ENCODE assay signal across 18 cellular contexts in the genomic region with DNA sequence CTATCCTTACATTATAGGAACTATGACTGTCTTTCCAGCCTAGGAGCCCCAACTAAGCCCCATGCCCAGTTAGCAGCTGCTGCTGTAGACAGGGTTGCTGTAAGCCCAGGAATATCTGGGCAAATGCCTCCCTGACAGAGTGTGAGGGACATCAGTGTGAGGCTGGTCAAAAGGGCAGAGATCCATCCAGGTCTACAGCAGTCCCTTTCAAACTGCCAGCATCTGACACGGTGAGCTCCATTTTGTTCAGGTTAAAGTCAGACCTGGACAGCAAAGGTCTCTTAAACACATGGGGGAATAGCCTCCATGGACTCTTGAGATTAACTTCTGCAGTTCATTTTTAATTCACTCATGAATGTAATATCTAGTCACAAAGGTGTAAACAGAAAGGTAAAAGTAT. TPM values are rescaled to one million over a fixed set of nuclear protein-coding genes. Genes with fewer than 3 reads are reported as not detected.
DNase-seq lines count a peak whose midpoint lies in the region; ATAC-seq and TF ChIP-seq lines count a peak whose summit lies in the region.
"Had no signal": no experiment of that assay in that cellular context is flagged by ENCODE, and none has a peak within 500 bp of the region (broad histone marks: within the 10 kb centered on the region; RNA-seq: fewer than 3 reads in every experiment).

No MANE protein-coding gene starts in this region.

- CTCF ChIA-PET in IMR-90 (lab: Yijun Ruan, JAX): no interaction called here

- H3K27ac ChIP-seq in IMR-90 (ENCODE audit: insufficient read depth, low read length): no peak overlapping the region
- peak overlapping the region; percentile 57 for H3K27ac ChIP-seq in cingulate gyrus (ENCODE audit: low read depth, low read length)
- H3K27ac ChIP-seq in mesenchymal stem cell (ENCODE audit: low read length, poor library complexity, severe bottlenecking): no peak overlapping the region
- H3K27ac ChIP-seq: C4-2B, SK-N-MC had no signal

- no peak overlapping the region for H3K9ac ChIP-seq in IMR-90 (ENCODE audit: low read depth, low read length)
- H3K9ac ChIP-seq in mesenchymal stem cell (ENCODE audit: low read length): no peak overlapping the region

- no peak overlapping the region for H2BK20ac ChIP-seq in IMR-90 (ENCODE audit: low read depth, low read length)

- H3K9me3 ChIP-seq in IMR-90 (ENCODE audit: control insufficient read depth, insufficient read depth, low read length): no peaks in the 10 kb centered on the region
- H3K9me3 ChIP-seq in mesenchymal stem cell (ENCODE audit: control insufficient read depth, low read length): no peaks in the 10 kb centered on the region

- no peaks in the 10 kb centered on the region for H3K9me1 ChIP-seq in IMR-90 (ENCODE audit: insufficient read depth, low read length)

- H3K27me3 ChIP-seq in IMR-90 (ENCODE audit: control insufficient read depth, insufficient read depth, low read length) (no peaks in the 10 kb centered on the region), mesenchymal stem cell (ENCODE audit: control insufficient read depth in 1 of 2, insufficient read depth in 1 of 2, low read length in 2 of 2) (no peaks in the 10 kb centered on the region)

- H3K4me3 Mint-ChIP-seq in osteocyte (ENCODE audit: unreplicated experiment): no peak overlapping the region
- H3K4me3 Mint-ChIP-seq: HFFc6 had no signal

- H3K4me2 ChIP-seq in IMR-90 (ENCODE audit: low read depth, low read length) (no peak overlapping the region), mesenchymal stem cell (ENCODE audit: low read length, poor library complexity, severe bottlenecking) (no peak overlapping the region)

- 0 out of 2 replicates have a peak overlapping the region, but pooled peaks have one; percentile 40 for H2AK5ac ChIP-seq in IMR-90 (ENCODE audit: low read depth, low read length)
- peak overlapping the region; percentile 3 for H2AK5ac ChIP-seq in mesenchymal stem cell (ENCODE audit: low read length, severe bottlenecking)

- no peak overlapping the region for H2BK15ac ChIP-seq in IMR-90 (ENCODE audit: low read depth, low read length)
- H2BK15ac ChIP-seq in mesenchymal stem cell (ENCODE audit: low read depth, poor library complexity, severe bottlenecking): no peak overlapping the region

- H4K91ac ChIP-seq in IMR-90 (ENCODE audit: insufficient read depth, low read depth, low read length): no peak overlapping the region
- no peak overlapping the region for H4K91ac ChIP-seq in mesenchymal stem cell (ENCODE audit: low read length)

- H3K18ac ChIP-seq in IMR-90 (ENCODE audit: low read depth, low read length): no peak overlapping the region
- no peak overlapping the region for H3K18ac ChIP-seq in mesenchymal stem cell (ENCODE audit: low read depth in 1 of 2, low read length in 2 of 2)

- no peaks in the 10 kb centered on the region for H4K20me1 ChIP-seq in IMR-90 (ENCODE audit: insufficient read depth, low read length)

- no peak overlapping the region for H2BK12ac ChIP-seq in mesenchymal stem cell (ENCODE audit: low read length in 2 of 2)

- WGBS in IMR-90 (ENCODE audit: extremely low coverage in 2 of 2, insufficient read length in 1 of 2), 2 experiments: no CpG with 5 or more reads among the region's 1 CpG
- WGBS in mesenchymal stem cell: 100% methylated on average over 1 of the region's 1 CpG

- H3K9me3 Mint-ChIP-seq in osteocyte (ENCODE audit: unreplicated experiment): no peaks in the 10 kb centered on the region

- TF ChIP-seq POLR2A in IMR-90 (IDR thresholded peaks at IDR 0.05; ENCODE audit: low read depth, low read length): no peak

- TF ChIP-seq CTCF in IMR-90 (conservative IDR thresholded peaks at IDR 0.05; ENCODE audit: low read depth, low read length) (no peak), osteocyte (IDR thresholded peaks at IDR 0.05) (no peak)

- in situ Hi-C loops in IMR-90 (cut with MboI; ENCODE audit: low sequenced_read_pairs): no loop called here

- H3K4ac ChIP-seq in IMR-90 (ENCODE audit: low read depth, low read length) (no peak overlapping the region), mesenchymal stem cell (ENCODE audit: low read depth in 1 of 2, low read length in 2 of 2) (peak overlapping the region in 1 of 2 experiments; percentile 15)

- H3K27me3 Mint-ChIP-seq in osteocyte (ENCODE audit: unreplicated experiment): no peaks in the 10 kb centered on the region

- H3K4me1 ChIP-seq in IMR-90 (ENCODE audit: control insufficient read depth, insufficient read depth, low read length): peaks cover 4% of the 10 kb centered on the region; the same call in 1 of the 2 replicates
- H3K4me1 ChIP-seq in mesenchymal stem cell (ENCODE audit: control insufficient read depth, insufficient read depth, low read depth, low read length): peaks cover 6% of the 10 kb centered on the region

- H3K23ac ChIP-seq in IMR-90 (ENCODE audit: low read depth, low read length) (no peak overlapping the region), mesenchymal stem cell (ENCODE audit: low read length in 2 of 2) (no peak overlapping the region)

- dilution Hi-C loops in IMR-90 (cut with HindIII; ENCODE audit: low sequenced_read_pairs, unreplicated experiment): no loop called here

- H3K36me3 ChIP-seq in IMR-90 (ENCODE audit: control insufficient read depth, insufficient read depth, low read length): peaks cover 6% of the 10 kb centered on the region
- H3K36me3 ChIP-seq in mesenchymal stem cell (ENCODE audit: control insufficient read depth in 1 of 2, insufficient read depth in 2 of 2, low read depth in 1 of 2, low read length in 2 of 2): peaks cover 2 to 58% of the 10 kb centered on the region in 2 experiments

- POLR2A ChIA-PET in IMR-90 (lab: Charles Lee; ENCODE audit: unreplicated experiment): no interaction called here

- H3K79me1 ChIP-seq in IMR-90 (ENCODE audit: low read depth in 1 of 2, low read length in 2 of 2) (0 out of 4 replicates have a peak, but pooled peaks cover 0 to 7% of the 10 kb centered on the region in 2 experiments), mesenchymal stem cell (replicated peaks; ENCODE audit: low read length, poor library complexity, severe bottlenecking) (peaks cover 15% of the 10 kb centered on the region)

- no peak for DNase-seq in IMR-90
- DNase-seq in mesenchymal stem cell: no peak
- DNase-seq in superior temporal gyrus (ENCODE audit: extremely low spot score): peak; percentile 58
- no peak for DNase-seq in osteocyte (ENCODE audit: extremely low spot score, unreplicated experiment)
- DNase-seq: AML-193, H7, HFFc6, NCI-H1105 treated with DMSO at 0.1 percent for 48 hours, NCI-H1694, NCI-H2081 treated with DMSO at 0.1 percent for 48 hours, Right ventricle myocardium superior had no signal

- H3K14ac ChIP-seq in IMR-90 (replicated peaks; ENCODE audit: low read depth, low read length) (no peak overlapping the region), mesenchymal stem cell (ENCODE audit: low read length in 2 of 2) (no peak overlapping the region)

- no peak overlapping the region for H4K5ac ChIP-seq in IMR-90 (ENCODE audit: low read depth, low read length)

- H2AFZ ChIP-seq in IMR-90 (replicated peaks; ENCODE audit: low read length, poor library complexity): no peak overlapping the region
- H2AFZ ChIP-seq in mesenchymal stem cell (ENCODE audit: low read depth, low read length): no peak overlapping the region

- H3K36me3 Mint-ChIP-seq in osteocyte (ENCODE audit: unreplicated experiment): peaks cover 30% of the 10 kb centered on the region

- intact Hi-C loops in IMR-90 (cut with micrococcal nuclease): no loop called here

- no peak for TF ChIP-seq RAD21 in IMR-90 (IDR thresholded peaks at IDR 0.05; ENCODE audit: low read length)

- H3K56ac ChIP-seq in IMR-90 (ENCODE audit: extremely low read depth, insufficient read depth, low read length): no peak overlapping the region

- peaks cover 15% of the 10 kb centered on the region for H3K4me1 Mint-ChIP-seq in osteocyte (ENCODE audit: unreplicated experiment)

- H2BK5ac ChIP-seq in IMR-90 (ENCODE audit: low read depth, low read length, poor library complexity, severe bottlenecking) (no peak overlapping the region), mesenchymal stem cell (ENCODE audit: low read depth, low read length, poor library complexity, severe bottlenecking) (no peak overlapping the region)

- no peak overlapping the region for H2BK120ac ChIP-seq in IMR-90 (ENCODE audit: low read depth, low read length)
- no peak overlapping the region for H2BK120ac ChIP-seq in mesenchymal stem cell (ENCODE audit: low read depth, low read length)

- BruUV-seq in IMR-90 (replicated peaks; lab: Mats Ljungman, UMichigan): no TSS peak

- H3K4me3 ChIP-seq in IMR-90 (ENCODE audit: insufficient read depth, low read depth, low read length) (no peak overlapping the region), mesenchymal stem cell (ENCODE audit: insufficient read depth in 1 of 2, low read depth in 1 of 2, low read length in 2 of 2) (no peak overlapping the region)
- H3K4me3 ChIP-seq: K562, SK-N-MC had no signal

- H3K27ac Mint-ChIP-seq in osteocyte (ENCODE audit: unreplicated experiment): no peak overlapping the region
- H3K27ac Mint-ChIP-seq: HFFc6 had no signal

- H4K8ac ChIP-seq in IMR-90 (ENCODE audit: low read depth in 2 of 2, low read length in 2 of 2): no peak overlapping the region
- no peak overlapping the region for H4K8ac ChIP-seq in mesenchymal stem cell (ENCODE audit: low read length)

- no peak overlapping the region for H2AK9ac ChIP-seq in IMR-90 (replicated peaks; ENCODE audit: low read depth, low read length, poor library complexity)

- ATAC-seq in IMR-90 (ENCODE audit: low read depth) (no peak), GM19395 (IDR thresholded peaks at IDR 0.05; ENCODE audit: unreplicated experiment) (no peak), HG03565 (IDR thresholded peaks at IDR 0.05; ENCODE audit: unreplicated experiment) (no peak)
- ATAC-seq: K562 had no signal

RNA-seq across cellular contexts. Expression of a gene that starts 13.3 kb away (rescaled TPM):
- 7.3 and 7.8 TPM in 2 replicates for total RNA-seq in IMR-90 (2012; rRNA removed)
- polyA plus RNA-seq in IMR-90 (2012; rRNA removed): 2.8 and 3.5 TPM in 2 replicates
- 0.93 and 1.2 TPM in 2 replicates for polyA plus RNA-seq in IMR-90 (2012; cell fraction: cytosol; rRNA removed)
- polyA plus RNA-seq in IMR-90 (2012; cell fraction: nucleus; rRNA removed; ENCODE audit: low replicate concordance): 0.14 and 0.79 TPM in 2 replicates
- polyA plus RNA-seq in mesenchymal stem cell (2013, experiment 1 of 2): 29.1 TPM
- polyA plus RNA-seq in mesenchymal stem cell (2013, experiment 2 of 2): 30.3 TPM
- 19.9 and 22.7 TPM in 2 replicates for total RNA-seq in osteocyte

RNA-seq across cellular contexts. Expression of a gene that starts 36.7 kb away (rescaled TPM):
- total RNA-seq in IMR-90 (2012; rRNA removed) (not detected in 2 replicates), osteocyte (not detected in 2 replicates)
- polyA plus RNA-seq in IMR-90 (2012; rRNA removed): not detected in 2 replicates
- not detected in 2 replicates for polyA plus RNA-seq in IMR-90 (2012; cell fraction: cytosol; rRNA removed)
- polyA plus RNA-seq in IMR-90 (2012; cell fraction: nucleus; rRNA removed; ENCODE audit: low replicate concordance): not detected in 2 replicates
- 0.03 TPM for polyA plus RNA-seq in mesenchymal stem cell (2013, experiment 1 of 2)
- polyA plus RNA-seq in mesenchymal stem cell (2013, experiment 2 of 2): not detected
- total RNA-seq: H7, HFFc6, K562, NCI-H460, Right ventricle myocardium superior had no signal
- polyA plus RNA-seq: K562 had no signal

RNA-seq across cellular contexts. Expression of a gene that starts 39.3 kb away (rescaled TPM):
- 1.9 and 2.2 TPM in 2 replicates for total RNA-seq in IMR-90 (2012; rRNA removed)
- 0.67 and 1.1 TPM in 2 replicates for polyA plus RNA-seq in IMR-90 (2012; rRNA removed)
- polyA plus RNA-seq in IMR-90 (2012; cell fraction: cytosol; rRNA removed): 0.21 TPM in 2 replicates
- polyA plus RNA-seq in IMR-90 (2012; cell fraction: nucleus; rRNA removed; ENCODE audit: low replicate concordance): 0.05 and 0.63 TPM in 2 replicates
- 4.6 TPM for polyA plus RNA-seq in mesenchymal stem cell (2013, experiment 1 of 2)
- 4.7 TPM for polyA plus RNA-seq in mesenchymal stem cell (2013, experiment 2 of 2)
- total RNA-seq in osteocyte: 8.8 and 11.0 TPM in 2 replicates

RNA-seq across cellular contexts. Expression of a gene that starts 51.3 kb away (rescaled TPM):
- total RNA-seq in IMR-90 (2012; rRNA removed) (6.8 and 7.5 TPM in 2 replicates), osteocyte (20.4 and 21.5 TPM in 2 replicates)
- 4.5 and 6.1 TPM in 2 replicates for polyA plus RNA-seq in IMR-90 (2012; rRNA removed)
- polyA plus RNA-seq in IMR-90 (2012; cell fraction: cytosol; rRNA removed): 1.2 and 2.8 TPM in 2 replicates
- polyA plus RNA-seq in IMR-90 (2012; cell fraction: nucleus; rRNA removed; ENCODE audit: low replicate concordance): 0.23 and 3.1 TPM in 2 replicates
- 26.8 TPM for polyA plus RNA-seq in mesenchymal stem cell (2013, experiment 1 of 2)
- 26.9 TPM for polyA plus RNA-seq in mesenchymal stem cell (2013, experiment 2 of 2)
